Comparison of ENCODE assay signal across 27 cellular contexts in the genomic region with DNA sequence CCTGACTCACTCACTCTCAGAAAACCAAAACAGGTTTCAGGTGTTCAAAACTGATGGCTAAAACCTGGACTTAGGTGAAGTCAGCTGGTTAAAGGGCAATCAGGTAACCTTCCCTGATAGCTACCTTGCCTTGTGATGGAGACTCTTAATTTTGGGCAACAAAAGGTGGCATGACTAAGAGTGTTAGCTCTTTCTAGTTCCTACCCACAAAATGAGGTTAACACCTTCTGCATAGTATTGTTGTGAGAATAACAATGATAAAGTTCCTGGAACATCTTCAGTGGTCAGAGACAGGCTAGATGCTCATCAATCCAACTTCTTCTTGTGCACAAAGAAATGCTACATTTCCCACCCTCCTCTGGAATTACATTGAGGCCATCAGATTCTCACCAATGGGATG.
"Had no signal": no experiment of that assay in that cellular context is flagged by ENCODE, and none has a peak within 500 bp of the region (broad histone marks: within the 10 kb centered on the region; RNA-seq: fewer than 3 reads in every experiment).

No MANE protein-coding gene starts in this region.

- H3K4me2 ChIP-seq: neural progenitor cell had no signal

- H3K9ac ChIP-seq: neural progenitor cell, parathyroid adenoma had no signal

- H3K79me2 ChIP-seq: parathyroid adenoma had no signal

- ATAC-seq: naive thymus-derived CD4-positive, alpha-beta T cell; natural killer cell; psoas muscle; right cardiac atrium; right lobe of liver; stimulated activated naive B cell treated with anti-CD40 and anti-IgM and Interleukin-4, amounts not matched to agents 10 μg/mL and 1 μg/mL and 100 μg/mL, for 72 hours had no signal

- H3K4me3 Mint-ChIP-seq: naive thymus-derived CD4-positive, alpha-beta T cell; natural killer cell; nephron; neural progenitor cell; stimulated activated naive B cell treated with anti-CD40 and anti-IgM and Interleukin-4, amounts not matched to agents 10 μg/mL and 1 μg/mL and 100 μg/mL, for 72 hours had no signal

- H3K9me3 ChIP-seq: ovary, psoas muscle, right lobe of liver, sigmoid colon, thoracic aorta, thyroid gland, upper lobe of left lung, vagina had no signal

- H3K27me3 ChIP-seq: neural progenitor cell, ovary, sigmoid colon, stomach, thyroid gland, tibial nerve, upper lobe of left lung, vagina had no signal

- H3K27ac ChIP-seq: neural progenitor cell, ovary, parathyroid adenoma, psoas muscle, right lobe of liver, sigmoid colon, stomach, thoracic aorta, thyroid gland, tibial nerve, upper lobe of left lung, vagina had no signal

- H3K36me3 Mint-ChIP-seq: natural killer cell; neural progenitor cell; stimulated activated naive B cell treated with anti-CD40 and anti-IgM and Interleukin-4, amounts not matched to agents 10 μg/mL and 1 μg/mL and 100 μg/mL, for 72 hours had no signal

- H2AFZ ChIP-seq: neural progenitor cell, parathyroid adenoma had no signal

- H3K4me3 ChIP-seq: neural progenitor cell, ovary, psoas muscle, right lobe of liver, sigmoid colon, stomach, thoracic aorta, thyroid gland, tibial nerve, upper lobe of left lung, vagina had no signal

- H3K4me1 ChIP-seq: neural progenitor cell, parathyroid adenoma, psoas muscle, right lobe of liver, sigmoid colon, stomach, tibial nerve, upper lobe of left lung, vagina had no signal

- H3K27ac Mint-ChIP-seq: naive thymus-derived CD4-positive, alpha-beta T cell; natural killer cell; nephron; neural progenitor cell; progenitor cell of endocrine pancreas; stimulated activated naive B cell treated with anti-CD40 and anti-IgM and Interleukin-4, amounts not matched to agents 10 μg/mL and 1 μg/mL and 100 μg/mL, for 72 hours had no signal

- DNase-seq: naive thymus-derived CD4-positive, alpha-beta T cell; natural killer cell; occipital lobe; ovary; posterior cingulate gyrus; psoas muscle; right cardiac atrium; right lobe of liver; sigmoid colon; small intestine; stimulated activated CD4-positive, alpha-beta T cell treated with anti-CD3 and anti-CD28 coated beads, Interleukin-15, amount 100 ng/mL, for 24 hours; stimulated activated CD4-positive, alpha-beta T cell treated with anti-CD3 and anti-CD28 coated beads, Interleukin-4, amount 100 ng/mL, for 1 hour; stimulated activated CD4-positive, alpha-beta T cell treated with anti-CD3 and anti-CD28 coated beads, Interleukin-4, amount 100 ng/mL, for 4 hours; stimulated activated CD8-positive, alpha-beta memory T cell treated with anti-CD3 and anti-CD28 coated beads, Interleukin-4, amount 100 ng/mL, for 48 hours; stimulated activated naive B cell treated with anti-CD40 and anti-IgM and Interleukin-4, amounts not matched to agents 10 μg/mL and 1 μg/mL and 100 μg/mL, for 72 hours; stimulated activated naive CD4-positive, alpha-beta T cell treated with Interleukin-2 at 50 U/mL for 16 hours; stomach; trophoblast cell; upper lobe of left lung had no signal

- H3K4me1 Mint-ChIP-seq: naive thymus-derived CD4-positive, alpha-beta T cell; natural killer cell; nephron; neural progenitor cell; stimulated activated naive B cell treated with anti-CD40 and anti-IgM and Interleukin-4, amounts not matched to agents 10 μg/mL and 1 μg/mL and 100 μg/mL, for 72 hours had no signal

- H3K36me3 ChIP-seq: neural progenitor cell, ovary, right lobe of liver, sigmoid colon, stomach, thoracic aorta, thyroid gland, tibial nerve, upper lobe of left lung, vagina had no signal
